9 cellular contexts compared by ENCODE assay signal in the genomic region with DNA sequence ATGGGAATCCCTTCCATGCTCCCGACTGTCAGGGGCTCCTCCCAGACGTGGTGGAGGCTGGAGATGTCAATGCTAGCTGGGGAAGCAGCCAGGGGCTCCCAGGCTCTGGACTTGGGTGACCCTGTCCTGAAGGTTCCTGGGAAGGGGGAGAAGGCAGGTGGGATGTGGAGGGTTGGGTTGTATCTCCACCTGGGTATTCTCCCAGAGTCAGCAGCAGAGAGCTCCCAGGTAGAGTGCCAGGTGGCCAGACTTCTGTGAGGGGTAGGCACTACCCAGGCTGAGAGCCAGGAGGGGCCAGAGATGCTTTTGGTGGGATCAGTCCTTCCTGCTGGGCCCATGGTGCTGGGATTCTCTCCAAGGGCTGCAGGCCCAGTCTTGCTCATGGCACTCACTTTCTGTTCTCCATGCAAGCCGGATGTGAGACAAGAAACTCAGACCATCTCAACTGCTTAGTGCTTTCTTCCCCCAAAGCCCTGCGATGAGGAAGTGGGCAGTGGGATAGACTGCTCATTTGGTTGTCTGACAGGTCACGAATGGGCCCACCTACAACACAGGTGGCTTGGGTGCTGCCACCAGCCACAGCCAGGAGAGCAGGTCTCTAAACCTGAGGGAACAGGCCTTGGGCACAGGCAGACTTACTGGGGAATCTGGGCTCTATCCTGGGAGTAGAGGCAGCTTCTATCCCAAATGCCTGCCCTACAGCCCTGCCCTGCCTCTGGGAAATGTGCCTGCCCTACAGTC. TPM values are rescaled to one million over a fixed set of nuclear protein-coding genes. Genes with fewer than 3 reads are reported as not detected.
DNase-seq lines count a peak whose midpoint lies in the region; ATAC-seq, FAIRE-seq and TF ChIP-seq lines count a peak whose summit lies in the region.
"Had no signal": no experiment of that assay in that cellular context is flagged by ENCODE, and none has a peak within 500 bp of the region (broad histone marks: within the 10 kb centered on the region; RNA-seq: fewer than 3 reads in every experiment).

No MANE protein-coding gene starts in this region.

- no peaks in the 10 kb centered on the region for H3K36me3 ChIP-seq in bronchial epithelial cell (ENCODE audit: control insufficient read depth, insufficient read depth, low read length)

- peak; percentile 78 for DNase-seq in GM10248 (ENCODE audit: extremely low spot score)
- peak; percentile 79 for DNase-seq in bronchial epithelial cell (ENCODE audit: low read depth)
- no peak for DNase-seq in NCI-H446 (lab: John Stamatoyannopoulos, UW)
- DNase-seq in progenitor cell of endocrine pancreas (ENCODE audit: low spot score, unreplicated experiment) = no peak
- DNase-seq in NCI-H2081 treated with DMSO at 0.1 percent for 48 hours (lab: John Stamatoyannopoulos, UW) = no peak
- no peak for DNase-seq in RCC 7860 (ENCODE audit: low spot score)

- FAIRE-seq in bronchial epithelial cell (lab: Jason Lieb, UNC) = no peak
- FAIRE-seq in RCC 7860 (lab: Jason Lieb, UNC) = no peak
- FAIRE-seq: endometrium had no signal

- H3K27me3 Mint-ChIP-seq in progenitor cell of endocrine pancreas = peaks cover 7% of the 10 kb centered on the region

- no peak overlapping the region for H3K4me3 ChIP-seq in bronchial epithelial cell (ENCODE audit: low read depth, low read length)

- H3K27me3 ChIP-seq in bronchial epithelial cell (ENCODE audit: control insufficient read depth, insufficient read depth, low read length) = no peaks in the 10 kb centered on the region

- ATAC-seq in GM19452 (IDR thresholded peaks at IDR 0.05; ENCODE audit: unreplicated experiment) (peak; percentile 86), HG03135 (IDR thresholded peaks at IDR 0.05; ENCODE audit: unreplicated experiment) (peak; percentile 82)

- POLR2A ChIA-PET in GM10248 (lab: Yijun Ruan, JAX) = interaction anchor here (0.6 kb wide), 1 partner anchor 127 kb away, joined by 5 read pairs; no protein-coding TSS in a partner anchor

- no peak overlapping the region for H3K4me3 Mint-ChIP-seq in progenitor cell of endocrine pancreas (ENCODE audit: low read depth)

- H3K9me3 Mint-ChIP-seq in progenitor cell of endocrine pancreas (ENCODE audit: low read depth) = no peaks in the 10 kb centered on the region

- H3K4me1 Mint-ChIP-seq in progenitor cell of endocrine pancreas (ENCODE audit: low read depth) = no peaks in the 10 kb centered on the region

- H3K27ac Mint-ChIP-seq in progenitor cell of endocrine pancreas = no peak overlapping the region

- no peaks in the 10 kb centered on the region for H3K36me3 Mint-ChIP-seq in progenitor cell of endocrine pancreas (ENCODE audit: insufficient read depth)

- CTCF ChIA-PET in GM10248 (lab: Yijun Ruan, JAX) = interaction anchor here (1.4 to 1.5 kb wide), 2 partner anchors 10 to 187 kb away, joined by 3 to 4 read pairs; no protein-coding TSS in a partner anchor

- no peak for TF ChIP-seq CTCF in GM10248 (IDR thresholded peaks at IDR 0.05; ENCODE audit: control extremely low read depth, extremely low read depth, low read depth, missing control alignments)
- no peak for TF ChIP-seq CTCF in bronchial epithelial cell (IDR thresholded peaks at IDR 0.05; ENCODE audit: insufficient read depth, low read length, severe bottlenecking)
- no peak for TF ChIP-seq CTCF in progenitor cell of endocrine pancreas (IDR thresholded peaks at IDR 0.05; ENCODE audit: unreplicated experiment)

RNA-seq across cellular contexts. Expression of gene CAMK2B, which starts 52.5 kb away (rescaled TPM):
- total RNA-seq in bronchial epithelial cell (0.13 TPM in 1 of 2 replicates, not detected in the other), progenitor cell of endocrine pancreas (9.3 and 12.2 TPM in 2 replicates)

Comparison
In these comparisons a context has a peak if more than half of its experiments do, and no peak if none do; other contexts are left out.
1. DNase-seq: peak in GM10248 (single experiment) and bronchial epithelial cell (single experiment); none in NCI-H446 (0 of 2), progenitor cell of endocrine pancreas (single experiment), NCI-H2081 treated with DMSO at 0.1 percent for 48 hours (single experiment) and RCC 7860 (single experiment).